ENCODE assay signal across 19 cellular contexts in genomic region chr15:68658151-68658550, GRCh38.
DNase-seq lines count a peak whose midpoint lies in the region; ATAC-seq and TF ChIP-seq lines count a peak whose summit lies in the region.
"Had no signal": no experiment of that assay in that cellular context is flagged by ENCODE, and none has a peak within 500 bp of the region (broad histone marks: within the 10 kb centered on the region; RNA-seq: fewer than 3 reads in every experiment).

No MANE protein-coding gene starts in this region.

- no peaks in the 10 kb centered on the region for H3K9me3 Mint-ChIP-seq in activated T-helper 17 cell treated with anti-CD3 and anti-CD28 coated beads, Interleukin-2, amount 50 U/mL, for 72 hours
- H3K9me3 Mint-ChIP-seq: activated CD4-positive, alpha-beta memory T cell treated with anti-CD3 and anti-CD28 coated beads for 36 hours; activated T-helper 1 cell treated with anti-CD3 and anti-CD28 coated beads, Interleukin-12 subunit alpha, Interleukin-12 subunit beta, Interleukin-2, Interleukin-4 antibody, amounts not matched to agents 30 ng/mL and 10 ng/mL and 1 ng/mL, durations not matched to agents 14 hours and 24 hours and 36 hours; stimulated activated naive B cell treated with anti-CD40 and anti-IgM and Interleukin-4, amounts not matched to agents 10 μg/mL and 1 μg/mL and 100 μg/mL, for 72 hours had no signal

- H3K27ac ChIP-seq in right atrium auricular region = no peak overlapping the region
- H3K27ac ChIP-seq in angular gyrus (ENCODE audit: low read depth, low read length) = peak overlapping the region; percentile 67
- H3K27ac ChIP-seq in left ventricle myocardium inferior (replicated peaks) = peak overlapping the region; percentile 10
- H3K27ac ChIP-seq in temporal lobe (ENCODE audit: low read depth, low read length) = peak overlapping the region; percentile 14
- H3K27ac ChIP-seq: colonic mucosa, neutrophil, uterus had no signal

- TF ChIP-seq CTCF in right atrium auricular region (IDR thresholded peaks at IDR 0.05) (no peak), left ventricle myocardium inferior (IDR thresholded peaks at IDR 0.05; ENCODE audit: borderline replicate concordance) (no peak)

- DNase-seq in Right ventricle myocardium inferior (ENCODE audit: missing footprints) (no peak), right atrium auricular region (ENCODE audit: low spot score) (no peak), left ventricle myocardium inferior (peak; percentile 36), left lobe of liver (ENCODE audit: low spot score) (no peak)
- DNase-seq: activated CD4-positive, alpha-beta memory T cell treated with anti-CD3 and anti-CD28 coated beads for 36 hours; amniotic stem cell; CD8-positive, alpha-beta memory T cell; colonic mucosa; mesendoderm; stimulated activated naive B cell treated with anti-CD40 and anti-IgM and Interleukin-4, amounts not matched to agents 10 μg/mL and 1 μg/mL and 100 μg/mL, for 72 hours had no signal

- no peaks in the 10 kb centered on the region for H3K36me3 Mint-ChIP-seq in activated T-helper 17 cell treated with anti-CD3 and anti-CD28 coated beads, Interleukin-2, amount 50 U/mL, for 72 hours (ENCODE audit: low read depth)
- H3K36me3 Mint-ChIP-seq: activated CD4-positive, alpha-beta memory T cell treated with anti-CD3 and anti-CD28 coated beads for 36 hours; CD8-positive, alpha-beta memory T cell; stimulated activated naive B cell treated with anti-CD40 and anti-IgM and Interleukin-4, amounts not matched to agents 10 μg/mL and 1 μg/mL and 100 μg/mL, for 72 hours had no signal

- ATAC-seq in Right ventricle myocardium inferior (peak; percentile 21), HG03378 (IDR thresholded peaks at IDR 0.05; ENCODE audit: unreplicated experiment) (no peak), left lobe of liver (no peak)
- ATAC-seq in activated T-helper 17 cell treated with anti-CD3 and anti-CD28 coated beads, Interleukin-2, amount 50 U/mL, for 72 hours (replicated peaks) = no peak
- ATAC-seq: HepG2; stimulated activated naive B cell treated with anti-CD40 and anti-IgM and Interleukin-4, amounts not matched to agents 10 μg/mL and 1 μg/mL and 100 μg/mL, for 72 hours had no signal

- H3K36me3 ChIP-seq in right atrium auricular region (no peaks in the 10 kb centered on the region), left ventricle myocardium inferior (no peaks in the 10 kb centered on the region)
- H3K36me3 ChIP-seq: colonic mucosa, HAP-1, neutrophil, uterus had no signal

- H3K9me3 ChIP-seq in right atrium auricular region = no peaks in the 10 kb centered on the region
- H3K9me3 ChIP-seq in left ventricle myocardium inferior (replicated peaks) = no peaks in the 10 kb centered on the region
- H3K9me3 ChIP-seq: colonic mucosa, HAP-1, neutrophil, uterus had no signal

- H3K27me3 Mint-ChIP-seq in activated T-helper 17 cell treated with anti-CD3 and anti-CD28 coated beads, Interleukin-2, amount 50 U/mL, for 72 hours = peaks cover under 1% of the 10 kb centered on the region
- H3K27me3 Mint-ChIP-seq: stimulated activated naive B cell treated with anti-CD40 and anti-IgM and Interleukin-4, amounts not matched to agents 10 μg/mL and 1 μg/mL and 100 μg/mL, for 72 hours had no signal

- H3K4me1 ChIP-seq in right atrium auricular region (no peaks in the 10 kb centered on the region), left ventricle myocardium inferior (peaks cover 5% of the 10 kb centered on the region)
- H3K4me1 ChIP-seq: colonic mucosa, uterus had no signal

- H3K4me3 ChIP-seq in right atrium auricular region (no peak overlapping the region), left ventricle myocardium inferior (no peak overlapping the region)
- H3K4me3 ChIP-seq: colonic mucosa, HAP-1, uterus had no signal

- H3K27me3 ChIP-seq in right atrium auricular region (no peaks in the 10 kb centered on the region), left ventricle myocardium inferior (ENCODE audit: low read depth) (no peaks in the 10 kb centered on the region)
- H3K27me3 ChIP-seq: colonic mucosa, neutrophil, uterus had no signal

- no peak overlapping the region for H3K4me3 Mint-ChIP-seq in activated T-helper 17 cell treated with anti-CD3 and anti-CD28 coated beads, Interleukin-2, amount 50 U/mL, for 72 hours
- H3K4me3 Mint-ChIP-seq: activated CD4-positive, alpha-beta memory T cell treated with anti-CD3 and anti-CD28 coated beads for 36 hours; activated T-helper 1 cell treated with anti-CD3 and anti-CD28 coated beads, Interleukin-12 subunit alpha, Interleukin-12 subunit beta, Interleukin-2, Interleukin-4 antibody, amounts not matched to agents 30 ng/mL and 10 ng/mL and 1 ng/mL, durations not matched to agents 14 hours and 24 hours and 36 hours; CD8-positive, alpha-beta memory T cell; stimulated activated naive B cell treated with anti-CD40 and anti-IgM and Interleukin-4, amounts not matched to agents 10 μg/mL and 1 μg/mL and 100 μg/mL, for 72 hours had no signal

- no peaks in the 10 kb centered on the region for H3K4me1 Mint-ChIP-seq in activated T-helper 17 cell treated with anti-CD3 and anti-CD28 coated beads, Interleukin-2, amount 50 U/mL, for 72 hours
- H3K4me1 Mint-ChIP-seq: CD8-positive, alpha-beta memory T cell; stimulated activated naive B cell treated with anti-CD40 and anti-IgM and Interleukin-4, amounts not matched to agents 10 μg/mL and 1 μg/mL and 100 μg/mL, for 72 hours had no signal

- H3K27ac Mint-ChIP-seq in activated T-helper 17 cell treated with anti-CD3 and anti-CD28 coated beads, Interleukin-2, amount 50 U/mL, for 72 hours = no peak overlapping the region
- H3K27ac Mint-ChIP-seq: activated CD4-positive, alpha-beta memory T cell treated with anti-CD3 and anti-CD28 coated beads for 36 hours; activated T-helper 1 cell treated with anti-CD3 and anti-CD28 coated beads, Interleukin-12 subunit alpha, Interleukin-12 subunit beta, Interleukin-2, Interleukin-4 antibody, amounts not matched to agents 30 ng/mL and 10 ng/mL and 1 ng/mL, durations not matched to agents 14 hours and 24 hours and 36 hours; CD8-positive, alpha-beta memory T cell; stimulated activated naive B cell treated with anti-CD40 and anti-IgM and Interleukin-4, amounts not matched to agents 10 μg/mL and 1 μg/mL and 100 μg/mL, for 72 hours had no signal

- intact Hi-C loops in Right ventricle myocardium inferior (cut with DNase I) (no loop called here), left ventricle myocardium inferior (cut with micrococcal nuclease) (no loop called here)

Comparison
In these comparisons a context has a peak if more than half of its experiments do, and no peak if none do; other contexts are left out.
1. H3K27ac ChIP-seq: peak in angular gyrus (single experiment), left ventricle myocardium inferior (single experiment) and temporal lobe (single experiment); none in right atrium auricular region (0 of 2).